Comparison of ENCODE assay signal across 1 cellular context in genomic region chr2:109897769-109898461, GRCh38. TPM values are rescaled to one million over a fixed set of nuclear protein-coding genes. Genes with fewer than 3 reads are reported as not detected.
"Had no signal": no experiment of that assay in that cellular context is flagged by ENCODE, and none has a peak within 500 bp of the region (broad histone marks: within the 10 kb centered on the region; RNA-seq: fewer than 3 reads in every experiment).

No MANE protein-coding gene starts in this region.

RNA-seq across cellular contexts. Expression of gene LIMS3, which starts 0.6 kb away (rescaled TPM):
- total RNA-seq: renal cortical epithelial cell had no signal
